In genomic region chr10:96711048-96711713, GRCh38 we compare ENCODE assay signal across 1 cellular context.
TF ChIP-seq lines count a peak whose summit lies in the region.

No MANE protein-coding gene starts in this region.

TF ChIP-seq in GM12878, 131 proteins besides CTCF, POLR2A, EP300 and RAD21:
- no peak for TF ChIP-seq KLF5 (IDR thresholded peaks at IDR 0.05; ENCODE audit: partially characterized antibody)
- no peak for TF ChIP-seq ZBTB4 (CRISPR knock-in tag; IDR thresholded peaks at IDR 0.05)
- TF ChIP-seq RAD51 (IDR thresholded peaks at IDR 0.05) = no peak
- TF ChIP-seq, protein P1, sequence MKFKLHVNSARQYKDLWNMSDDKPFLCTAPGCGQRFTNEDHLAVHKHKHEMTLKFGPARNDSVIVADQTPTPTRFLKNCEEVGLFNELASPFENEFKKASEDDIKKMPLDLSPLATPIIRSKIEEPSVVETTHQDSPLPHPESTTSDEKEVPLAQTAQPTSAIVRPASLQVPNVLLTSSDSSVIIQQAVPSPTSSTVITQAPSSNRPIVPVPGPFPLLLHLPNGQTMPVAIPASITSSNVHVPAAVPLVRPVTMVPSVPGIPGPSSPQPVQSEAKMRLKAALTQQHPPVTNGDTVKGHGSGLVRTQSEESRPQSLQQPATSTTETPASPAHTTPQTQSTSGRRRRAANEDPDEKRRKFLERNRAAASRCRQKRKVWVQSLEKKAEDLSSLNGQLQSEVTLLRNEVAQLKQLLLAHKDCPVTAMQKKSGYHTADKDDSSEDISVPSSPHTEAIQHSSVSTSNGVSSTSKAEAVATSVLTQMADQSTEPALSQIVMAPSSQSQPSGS (IDR thresholded peaks at IDR 0.05; ENCODE audit: low read length) = no peak
- no peak for TF ChIP-seq IRF4 (IDR thresholded peaks at IDR 0.05; ENCODE audit: low read depth, low read length)
TF ChIP-seq in GM12878: peak in this region for 0.
